Comparison of ENCODE assay signal across 23 cellular contexts in genomic region chr16:50998411-50998810, GRCh38.
DNase-seq lines count a peak whose midpoint lies in the region; ATAC-seq, FAIRE-seq and TF ChIP-seq lines count a peak whose summit lies in the region.
"Had no signal": no experiment of that assay in that cellular context is flagged by ENCODE, and none has a peak within 500 bp of the region (broad histone marks: within the 10 kb centered on the region; RNA-seq: fewer than 3 reads in every experiment).

No MANE protein-coding gene starts in this region.

- TF ChIP-seq RAD21 in GM12878 (IDR thresholded peaks at IDR 0.05; ENCODE audit: insufficient read depth, low read depth, low read length), result no peak

- BruUV-seq in GM12878 (replicated peaks; lab: Mats Ljungman, UMichigan), result no TSS peak

- no peaks in the 10 kb centered on the region for H3K36me3 Mint-ChIP-seq in activated T-helper 1 cell treated with anti-CD3 and anti-CD28 coated beads, Interleukin-12 subunit alpha, Interleukin-12 subunit beta, Interleukin-2, Interleukin-4 antibody, amounts not matched to agents 30 ng/mL and 10 ng/mL and 1 ng/mL, durations not matched to agents 14 hours and 24 hours and 36 hours (ENCODE audit: low read depth)
- H3K36me3 Mint-ChIP-seq: CD14-positive monocyte; CD4-positive, alpha-beta memory T cell; CD4-positive, CD25-positive, alpha-beta regulatory T cell; CD8-positive, alpha-beta memory T cell had no signal

- H3K27me3 ChIP-seq in GM12878 (replicated peaks in 1 of 2; ENCODE audit: control insufficient read depth in 2 of 2, insufficient read depth in 2 of 2, low read length in 1 of 2), result no peaks in the 10 kb centered on the region
- H3K27me3 ChIP-seq: BE2C, BLaER1 had no signal

- H3K4me1 Mint-ChIP-seq in activated T-helper 1 cell treated with anti-CD3 and anti-CD28 coated beads, Interleukin-12 subunit alpha, Interleukin-12 subunit beta, Interleukin-2, Interleukin-4 antibody, amounts not matched to agents 30 ng/mL and 10 ng/mL and 1 ng/mL, durations not matched to agents 14 hours and 24 hours and 36 hours (ENCODE audit: low read depth), result no peaks in the 10 kb centered on the region
- H3K4me1 Mint-ChIP-seq: CD14-positive monocyte; CD4-positive, alpha-beta memory T cell; CD4-positive, CD25-positive, alpha-beta regulatory T cell; CD8-positive, alpha-beta memory T cell had no signal

- intact Hi-C loops in GM12878 (cut with micrococcal nuclease; ENCODE audit: unreplicated experiment), result no loop called here
- intact Hi-C loops in activated T-helper 1 cell treated with anti-CD3 and anti-CD28 coated beads, Interleukin-12 subunit alpha, Interleukin-12 subunit beta, Interleukin-2, Interleukin-4 antibody, amounts not matched to agents 30 ng/mL and 10 ng/mL and 1 ng/mL, durations not matched to agents 14 hours and 24 hours and 36 hours (cut with micrococcal nuclease), result no loop called here

- H3K79me2 ChIP-seq in GM12878 (ENCODE audit: control insufficient read depth, insufficient read depth, low read length), result no peaks in the 10 kb centered on the region

- H3K9me3 Mint-ChIP-seq in activated T-helper 1 cell treated with anti-CD3 and anti-CD28 coated beads, Interleukin-12 subunit alpha, Interleukin-12 subunit beta, Interleukin-2, Interleukin-4 antibody, amounts not matched to agents 30 ng/mL and 10 ng/mL and 1 ng/mL, durations not matched to agents 14 hours and 24 hours and 36 hours, result no peaks in the 10 kb centered on the region

- no peak overlapping the region for H3K4me3 ChIP-seq in GM12878
- H3K4me3 ChIP-seq: BLaER1 had no signal

- in situ Hi-C loops in GM12878 (cut with MboI), result no loop called here

- H3K9ac ChIP-seq in GM12878 (ENCODE audit: control insufficient read depth, insufficient read depth, low read length), result no peak overlapping the region
- H3K9ac ChIP-seq: BLaER1 had no signal

- H3K9me3 ChIP-seq in GM12878 (replicated peaks; ENCODE audit: control insufficient read depth, insufficient read depth, low read length), result no peaks in the 10 kb centered on the region
- H3K9me3 ChIP-seq: BE2C, BLaER1 had no signal

- CTCF ChIA-PET in GM12878 (lab: Yijun Ruan, JAX), result no interaction called here

- no peak overlapping the region for H2AFZ ChIP-seq in GM12878 (ENCODE audit: control insufficient read depth, low read depth, low read length)

- DNase-seq in GM12878 (ENCODE audit: low read depth, low spot score), result no peak
- DNase-seq in EL, result no peak
- DNase-seq in activated T-helper 1 cell treated with anti-CD3 and anti-CD28 coated beads, Interleukin-12 subunit alpha, Interleukin-12 subunit beta, Interleukin-2, Interleukin-4 antibody, amounts not matched to agents 30 ng/mL and 10 ng/mL and 1 ng/mL, durations not matched to agents 14 hours and 24 hours and 36 hours (ENCODE audit: low spot score), result no peak
- no peak for DNase-seq in T-helper 9 cell
- DNase-seq: 8988T; ACHN; BE2C; C1 segment of cervical spinal cord; CD4-positive, alpha-beta memory T cell; CD4-positive, CD25-positive, alpha-beta regulatory T cell; CD8-positive, alpha-beta memory T cell; COR-L47; DMS 273 treated with DMSO at 0.1 percent for 48 hours; DMS153; DMS53; DMS79; DND-41; GF-D8 had no signal

- H3K27ac Mint-ChIP-seq in activated T-helper 1 cell treated with anti-CD3 and anti-CD28 coated beads, Interleukin-12 subunit alpha, Interleukin-12 subunit beta, Interleukin-2, Interleukin-4 antibody, amounts not matched to agents 30 ng/mL and 10 ng/mL and 1 ng/mL, durations not matched to agents 14 hours and 24 hours and 36 hours, result no peak overlapping the region
- H3K27ac Mint-ChIP-seq: CD14-positive monocyte; CD4-positive, alpha-beta memory T cell; CD4-positive, CD25-positive, alpha-beta regulatory T cell; CD8-positive, alpha-beta memory T cell had no signal

- H3K27ac ChIP-seq in GM12878 (ENCODE audit: control insufficient read depth, insufficient read depth), result no peak overlapping the region
- H3K27ac ChIP-seq: BLaER1 had no signal

- WGBS in GM12878 (ENCODE audit: insufficient coverage, insufficient replicate concordance, low lambda C conversion rate, missing lambda C conversion rate), result 0% methylated on average over 2 of the region's 2 CpGs

- H3K4me2 ChIP-seq in GM12878 (ENCODE audit: control insufficient read depth, insufficient read depth), result no peak overlapping the region
- H3K4me2 ChIP-seq: BLaER1 had no signal

- TF ChIP-seq CTCF in GM12878 (IDR thresholded peaks at IDR 0.05 in 2 of 3, conservative IDR thresholded peaks at IDR 0.05 in 1 of 3; ENCODE audit: control insufficient read depth in 2 of 3, extremely low read depth in 1 of 3, insufficient read depth in 1 of 3, low read depth in 3 of 3, low read length in 3 of 3), result no peak

- SMC1A ChIA-PET in GM12878 (lab: Charles Lee; ENCODE audit: uncharacterized antibody, unreplicated experiment), result no interaction called here

- no peaks in the 10 kb centered on the region for H3K4me1 ChIP-seq in GM12878 (ENCODE audit: control insufficient read depth, insufficient read depth, low read length)
- H3K4me1 ChIP-seq: BE2C had no signal

- H3K36me3 ChIP-seq in GM12878 (ENCODE audit: control insufficient read depth in 2 of 2, insufficient read depth in 2 of 2, low read length in 1 of 2), result no peaks in the 10 kb centered on the region
- H3K36me3 ChIP-seq: BE2C, BLaER1 had no signal

- no peak for TF ChIP-seq POLR2A in GM12878 (IDR thresholded peaks at IDR 0.05; ENCODE audit: low read depth, low read length)

- POLR2A ChIA-PET in GM12878 (lab: Charles Lee), result no interaction called here

- ATAC-seq in GM18868 (IDR thresholded peaks at IDR 0.05; ENCODE audit: unreplicated experiment), result peak; percentile 73
- 0 out of 3 replicates have a peak, but pooled peaks have one; percentile 21 for ATAC-seq in GM12878

- H4K20me1 ChIP-seq in GM12878 (ENCODE audit: control insufficient read depth, insufficient read depth), result no peaks in the 10 kb centered on the region
- H4K20me1 ChIP-seq: BLaER1 had no signal

- no peak overlapping the region for H3K4me3 Mint-ChIP-seq in activated T-helper 1 cell treated with anti-CD3 and anti-CD28 coated beads, Interleukin-12 subunit alpha, Interleukin-12 subunit beta, Interleukin-2, Interleukin-4 antibody, amounts not matched to agents 30 ng/mL and 10 ng/mL and 1 ng/mL, durations not matched to agents 14 hours and 24 hours and 36 hours
- H3K4me3 Mint-ChIP-seq: CD14-positive monocyte; CD4-positive, alpha-beta memory T cell; CD4-positive, CD25-positive, alpha-beta regulatory T cell; CD8-positive, alpha-beta memory T cell had no signal

- H3K27me3 Mint-ChIP-seq in activated T-helper 1 cell treated with anti-CD3 and anti-CD28 coated beads, Interleukin-12 subunit alpha, Interleukin-12 subunit beta, Interleukin-2, Interleukin-4 antibody, amounts not matched to agents 30 ng/mL and 10 ng/mL and 1 ng/mL, durations not matched to agents 14 hours and 24 hours and 36 hours (ENCODE audit: insufficient read depth), result peaks cover 2% of the 10 kb centered on the region
- H3K27me3 Mint-ChIP-seq: CD4-positive, CD25-positive, alpha-beta regulatory T cell had no signal

- TF ChIP-seq EP300 in GM12878 (IDR thresholded peaks at IDR 0.05; ENCODE audit: borderline replicate concordance in 1 of 2, control insufficient read depth in 1 of 2, low read depth in 2 of 2, low read length in 2 of 2), result no peak

- no peak for FAIRE-seq in GM12878 (lab: Jason Lieb, UNC)
- FAIRE-seq: A204.1, G401.6 had no signal

- RAD21 ChIA-PET in GM12878 (lab: Charles Lee; ENCODE audit: unreplicated experiment), result interaction anchor here (0.5 kb wide), 1 partner anchor 237 kb away, joined by 3 read pairs; no protein-coding TSS in a partner anchor

TF ChIP-seq in GM12878, 131 proteins besides CTCF, POLR2A, EP300 and RAD21:
- TF ChIP-seq PAX5 (IDR thresholded peaks at IDR 0.05; ENCODE audit: borderline replicate concordance, low read depth, low read length) (0 out of 2 replicates have a peak, but pooled peaks have one; percentile 12), SPI1 (IDR thresholded peaks at IDR 0.05; ENCODE audit: borderline replicate concordance, insufficient read depth, low read depth, low read length) (peak; percentile 49; the same call in 1 of the 2 replicates)
- TF ChIP-seq, protein P1, sequence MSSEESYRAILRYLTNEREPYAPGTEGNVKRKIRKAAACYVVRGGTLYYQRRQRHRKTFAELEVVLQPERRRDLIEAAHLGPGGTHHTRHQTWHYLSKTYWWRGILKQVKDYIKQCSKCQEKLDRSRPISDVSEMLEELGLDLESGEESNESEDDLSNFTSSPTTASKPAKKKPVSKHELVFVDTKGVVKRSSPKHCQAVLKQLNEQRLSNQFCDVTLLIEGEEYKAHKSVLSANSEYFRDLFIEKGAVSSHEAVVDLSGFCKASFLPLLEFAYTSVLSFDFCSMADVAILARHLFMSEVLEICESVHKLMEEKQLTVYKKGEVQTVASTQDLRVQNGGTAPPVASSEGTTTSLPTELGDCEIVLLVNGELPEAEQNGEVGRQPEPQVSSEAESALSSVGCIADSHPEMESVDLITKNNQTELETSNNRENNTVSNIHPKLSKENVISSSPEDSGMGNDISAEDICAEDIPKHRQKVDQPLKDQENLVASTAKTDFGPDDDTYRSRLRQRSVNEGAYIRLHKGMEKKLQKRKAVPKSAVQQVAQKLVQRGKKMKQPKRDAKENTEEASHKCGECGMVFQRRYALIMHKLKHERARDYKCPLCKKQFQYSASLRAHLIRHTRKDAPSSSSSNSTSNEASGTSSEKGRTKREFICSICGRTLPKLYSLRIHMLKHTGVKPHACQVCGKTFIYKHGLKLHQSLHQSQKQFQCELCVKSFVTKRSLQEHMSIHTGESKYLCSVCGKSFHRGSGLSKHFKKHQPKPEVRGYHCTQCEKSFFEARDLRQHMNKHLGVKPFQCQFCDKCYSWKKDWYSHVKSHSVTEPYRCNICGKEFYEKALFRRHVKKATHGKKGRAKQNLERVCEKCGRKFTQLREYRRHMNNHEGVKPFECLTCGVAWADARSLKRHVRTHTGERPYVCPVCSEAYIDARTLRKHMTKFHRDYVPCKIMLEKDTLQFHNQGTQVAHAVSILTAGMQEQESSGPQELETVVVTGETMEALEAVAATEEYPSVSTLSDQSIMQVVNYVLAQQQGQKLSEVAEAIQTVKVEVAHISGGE (CRISPR knock-in tag; IDR thresholded peaks at IDR 0.05), result no peak
